ENCODE assay signal across 28 cellular contexts in genomic region chr10:110947061-110947595, GRCh38. TPM values are rescaled to one million over a fixed set of nuclear protein-coding genes. Genes with fewer than 3 reads are reported as not detected.
DNase-seq lines count a peak whose midpoint lies in the region; ATAC-seq and TF ChIP-seq lines count a peak whose summit lies in the region.
"Had no signal": no experiment of that assay in that cellular context is flagged by ENCODE, and none has a peak within 500 bp of the region (broad histone marks: within the 10 kb centered on the region; RNA-seq: fewer than 3 reads in every experiment).

No MANE protein-coding gene starts in this region.

- no peak overlapping the region for H3K56ac ChIP-seq in mesendoderm (ENCODE audit: low read length)

- ATAC-seq in GM21360 (IDR thresholded peaks at IDR 0.05; ENCODE audit: unreplicated experiment), result no peak
- ATAC-seq: activated T-cell treated with anti-CD3 and anti-CD28 coated beads, Interleukin-2, amount 50 U/mL, for 4 hours; T-helper 17 cell had no signal

- no peak overlapping the region for H3K9ac ChIP-seq in mesendoderm (ENCODE audit: low read length)

- H3K9me3 ChIP-seq in SJCRH30 (replicated peaks), result peaks cover 3% of the 10 kb centered on the region; the same call in 1 of the 2 replicates
- H3K9me3 ChIP-seq: ascending aorta, colonic mucosa, prostate gland, SJSA1, uterus had no signal

- no peak overlapping the region for H3K23ac ChIP-seq in mesendoderm (ENCODE audit: low read length)

- intact Hi-C loops in activated T-helper 1 cell treated with anti-CD3 and anti-CD28 coated beads, Interleukin-12 subunit alpha, Interleukin-12 subunit beta, Interleukin-2, Interleukin-4 antibody, amounts not matched to agents 30 ng/mL and 10 ng/mL and 1 ng/mL, durations not matched to agents 14 hours and 24 hours and 36 hours (cut with micrococcal nuclease), result no loop called here

- no peaks in the 10 kb centered on the region for H3K27me3 Mint-ChIP-seq in activated T-helper 1 cell treated with anti-CD3 and anti-CD28 coated beads, Interleukin-12 subunit alpha, Interleukin-12 subunit beta, Interleukin-2, Interleukin-4 antibody, amounts not matched to agents 30 ng/mL and 10 ng/mL and 1 ng/mL, durations not matched to agents 14 hours and 24 hours and 36 hours (ENCODE audit: insufficient read depth)
- H3K27me3 Mint-ChIP-seq: activated naive CD4-positive, alpha-beta T cell treated with anti-CD3 and anti-CD28 coated beads, Interleukin-2, amount 10 ng/mL, durations not matched to agents 7 days and 5 days; T-helper 17 cell had no signal

- H3K4me1 ChIP-seq in mesendoderm (ENCODE audit: control insufficient read depth, low read depth, low read length), result peaks cover 2% of the 10 kb centered on the region
- no peaks in the 10 kb centered on the region for H3K4me1 ChIP-seq in SJCRH30
- H3K4me1 ChIP-seq: ascending aorta, colonic mucosa, prostate gland, SJSA1 had no signal

- H3K36me3 ChIP-seq in mesendoderm (ENCODE audit: control insufficient read depth, insufficient read depth, low read length), result no peaks in the 10 kb centered on the region
- peaks cover 13% of the 10 kb centered on the region; the same call in 1 of the 2 replicates for H3K36me3 ChIP-seq in SJCRH30
- H3K36me3 ChIP-seq: ascending aorta, colonic mucosa, prostate gland, uterus, WERI-Rb-1 had no signal

- H3K79me2 ChIP-seq in mesendoderm (ENCODE audit: control insufficient read depth, insufficient read depth, low read length), result peaks cover 8% of the 10 kb centered on the region

- H3K27ac ChIP-seq in mesendoderm (ENCODE audit: low read depth, low read length) (no peak overlapping the region), SJCRH30 (no peak overlapping the region)
- H3K27ac ChIP-seq: ascending aorta, colonic mucosa, prostate gland, SJSA1, uterus, WERI-Rb-1 had no signal

- no peak overlapping the region for H2BK120ac ChIP-seq in mesendoderm (ENCODE audit: low read depth, low read length)

- TF ChIP-seq CTCF in epithelial cell of esophagus (IDR thresholded peaks at IDR 0.05; ENCODE audit: insufficient read depth, low read depth, low read length, missing control alignments), result no peak

- peaks cover 10% of the 10 kb centered on the region for H3K79me1 ChIP-seq in mesendoderm (ENCODE audit: low read length)

- no peaks in the 10 kb centered on the region for H3K27me3 ChIP-seq in mesendoderm (ENCODE audit: insufficient read depth, low read length, poor library complexity)
- no peaks in the 10 kb centered on the region for H3K27me3 ChIP-seq in SJCRH30
- H3K27me3 ChIP-seq: ascending aorta, colonic mucosa, SJSA1, uterus had no signal

- no peak overlapping the region for H2BK15ac ChIP-seq in mesendoderm (replicated peaks; ENCODE audit: low read depth)

- no peak overlapping the region for H3K4me3 ChIP-seq in epithelial cell of esophagus (ENCODE audit: low read length)
- no peak overlapping the region for H3K4me3 ChIP-seq in mesendoderm (ENCODE audit: low read length)
- H3K4me3 ChIP-seq in SJCRH30, result no peak overlapping the region
- H3K4me3 ChIP-seq: ascending aorta, colonic mucosa, prostate gland, SJSA1, uterus had no signal

- H2AK5ac ChIP-seq in mesendoderm (ENCODE audit: low read length), result no peak overlapping the region

- no peak overlapping the region for H4K8ac ChIP-seq in mesendoderm (ENCODE audit: low read depth, low read length)

- no peak overlapping the region for H2BK5ac ChIP-seq in mesendoderm (ENCODE audit: low read length)

- no CpG with 5 or more reads among the region's 4 CpGs for WGBS in mesendoderm (ENCODE audit: extremely low coverage, insufficient coverage, low lambda C conversion rate)

- H3K27ac Mint-ChIP-seq in activated T-helper 1 cell treated with anti-CD3 and anti-CD28 coated beads, Interleukin-12 subunit alpha, Interleukin-12 subunit beta, Interleukin-2, Interleukin-4 antibody, amounts not matched to agents 30 ng/mL and 10 ng/mL and 1 ng/mL, durations not matched to agents 14 hours and 24 hours and 36 hours, result no peak overlapping the region
- H3K27ac Mint-ChIP-seq: activated naive CD4-positive, alpha-beta T cell treated with anti-CD3 and anti-CD28 coated beads, Interleukin-2, amount 10 ng/mL, durations not matched to agents 7 days and 5 days; endodermal cell; mesothelial cell of epicardium; nephron; T-helper 17 cell had no signal

- peak; percentile 71 for DNase-seq in EH (ENCODE audit: low read depth)
- DNase-seq in NCI-H226, result peak; percentile 5
- peak; percentile 27 for DNase-seq in epithelial cell of esophagus (ENCODE audit: low read depth)
- DNase-seq in mesendoderm, result peak; percentile 27
- DNase-seq in SHP77 (lab: John Stamatoyannopoulos, UW), result no peak
- DNase-seq in activated T-helper 1 cell treated with anti-CD3 and anti-CD28 coated beads, Interleukin-12 subunit alpha, Interleukin-12 subunit beta, Interleukin-2, Interleukin-4 antibody, amounts not matched to agents 30 ng/mL and 10 ng/mL and 1 ng/mL, durations not matched to agents 14 hours and 24 hours and 36 hours (ENCODE audit: low spot score), result no peak
- no peak for DNase-seq in SJCRH30
- DNase-seq: ACHN; activated naive CD4-positive, alpha-beta T cell treated with anti-CD3 and anti-CD28 coated beads, Interleukin-2, amount 10 ng/mL, durations not matched to agents 7 days and 5 days; activated T-cell treated with anti-CD3 and anti-CD28 coated beads, Interleukin-2, amount 50 U/mL, for 4 hours; colonic mucosa; DMS79; endodermal cell; hippocampal formation; NCI-H1436 treated with DMSO at 0.1 percent for 48 hours; NCI-H2171; NCI-H526 treated with DMSO at 0.1 percent for 48 hours; small intestine; stimulated activated CD4-positive, alpha-beta T cell treated with anti-CD3 and anti-CD28 coated beads, Interleukin-4, amount 100 ng/mL, for 24 hours; T-helper 17 cell; uterus; WERI-Rb-1 had no signal

- no peak overlapping the region for H3K18ac ChIP-seq in mesendoderm (ENCODE audit: low read length)

- H3K9me3 Mint-ChIP-seq in activated T-helper 1 cell treated with anti-CD3 and anti-CD28 coated beads, Interleukin-12 subunit alpha, Interleukin-12 subunit beta, Interleukin-2, Interleukin-4 antibody, amounts not matched to agents 30 ng/mL and 10 ng/mL and 1 ng/mL, durations not matched to agents 14 hours and 24 hours and 36 hours, result peaks cover 10% of the 10 kb centered on the region
- H3K9me3 Mint-ChIP-seq: endodermal cell had no signal

- no peak overlapping the region for H4K5ac ChIP-seq in mesendoderm (ENCODE audit: low read length)

- no peak overlapping the region for H3K4me3 Mint-ChIP-seq in activated T-helper 1 cell treated with anti-CD3 and anti-CD28 coated beads, Interleukin-12 subunit alpha, Interleukin-12 subunit beta, Interleukin-2, Interleukin-4 antibody, amounts not matched to agents 30 ng/mL and 10 ng/mL and 1 ng/mL, durations not matched to agents 14 hours and 24 hours and 36 hours
- H3K4me3 Mint-ChIP-seq: activated naive CD4-positive, alpha-beta T cell treated with anti-CD3 and anti-CD28 coated beads, Interleukin-2, amount 10 ng/mL, durations not matched to agents 7 days and 5 days; activated T-cell treated with anti-CD3 and anti-CD28 coated beads, Interleukin-2, amount 50 U/mL, for 4 hours; endodermal cell; mesothelial cell of epicardium; nephron; T-helper 17 cell had no signal

- peaks cover 37% of the 10 kb centered on the region for H3K4me1 Mint-ChIP-seq in activated T-helper 1 cell treated with anti-CD3 and anti-CD28 coated beads, Interleukin-12 subunit alpha, Interleukin-12 subunit beta, Interleukin-2, Interleukin-4 antibody, amounts not matched to agents 30 ng/mL and 10 ng/mL and 1 ng/mL, durations not matched to agents 14 hours and 24 hours and 36 hours (ENCODE audit: low read depth)
- H3K4me1 Mint-ChIP-seq: mesothelial cell of epicardium, nephron had no signal

- no peak overlapping the region for H3K4me2 ChIP-seq in mesendoderm (ENCODE audit: low read length)

- no peak overlapping the region for H3K4ac ChIP-seq in mesendoderm (ENCODE audit: low read depth, low read length)

- H3K36me3 Mint-ChIP-seq in activated T-helper 1 cell treated with anti-CD3 and anti-CD28 coated beads, Interleukin-12 subunit alpha, Interleukin-12 subunit beta, Interleukin-2, Interleukin-4 antibody, amounts not matched to agents 30 ng/mL and 10 ng/mL and 1 ng/mL, durations not matched to agents 14 hours and 24 hours and 36 hours (ENCODE audit: low read depth), result peaks cover 33% of the 10 kb centered on the region

RNA-seq across cellular contexts. Expression of gene SHOC2, which starts 27.7 kb away (rescaled TPM):
- 23.7 TPM for polyA plus RNA-seq in mesendoderm (2013, experiment 1 of 2)
- 22.6 TPM for polyA plus RNA-seq in mesendoderm (2013, experiment 2 of 2)
- 44.2 and 50.7 TPM in 2 replicates for total RNA-seq in activated T-helper 1 cell treated with anti-CD3 and anti-CD28 coated beads, Interleukin-12 subunit alpha, Interleukin-12 subunit beta, Interleukin-2, Interleukin-4 antibody, amounts not matched to agents 30 ng/mL and 10 ng/mL and 1 ng/mL, durations not matched to agents 14 hours and 24 hours and 36 hours
- total RNA-seq in SJCRH30 (2014; rRNA removed; shearing (Covaris generic)), result 27.1 and 29.0 TPM in 2 replicates

RNA-seq across cellular contexts. Expression of gene BBIP1, which starts 28.1 kb away (rescaled TPM):
- 22.2 TPM for polyA plus RNA-seq in mesendoderm (2013, experiment 1 of 2)
- 22.0 TPM for polyA plus RNA-seq in mesendoderm (2013, experiment 2 of 2)
- 31.0 and 36.3 TPM in 2 replicates for total RNA-seq in activated T-helper 1 cell treated with anti-CD3 and anti-CD28 coated beads, Interleukin-12 subunit alpha, Interleukin-12 subunit beta, Interleukin-2, Interleukin-4 antibody, amounts not matched to agents 30 ng/mL and 10 ng/mL and 1 ng/mL, durations not matched to agents 14 hours and 24 hours and 36 hours
- 45.0 and 57.0 TPM in 2 replicates for total RNA-seq in SJCRH30 (2014; rRNA removed; shearing (Covaris generic))

Comparison
In these comparisons a context has a peak if more than half of its experiments do, and no peak if none do; other contexts are left out.
1. DNase-seq: peak in EH (single experiment), NCI-H226 (single experiment), epithelial cell of esophagus (single experiment) and mesendoderm (single experiment); none in SHP77 (0 of 2), activated T-helper 1 cell treated with anti-CD3 and anti-CD28 coated beads, Interleukin-12 subunit alpha, Interleukin-12 subunit beta, Interleukin-2, Interleukin-4 antibody, amounts not matched to agents 30 ng/mL and 10 ng/mL and 1 ng/mL, durations not matched to agents 14 hours and 24 hours and 36 hours (single experiment) and SJCRH30 (0 of 2).